8 cellular contexts compared by ENCODE assay signal in genomic region chr19:8334458-8335342, GRCh38. TPM values are rescaled to one million over a fixed set of nuclear protein-coding genes. Genes with fewer than 3 reads are reported as not detected.
DNase-seq lines count a peak whose midpoint lies in the region; ATAC-seq lines count a peak whose summit lies in the region.

No MANE protein-coding gene starts in this region.

- ATAC-seq in HG03135 (IDR thresholded peaks at IDR 0.05; ENCODE audit: unreplicated experiment) (peak; percentile 48), HG03159 (IDR thresholded peaks at IDR 0.05; ENCODE audit: unreplicated experiment) (no peak), GM21526 (IDR thresholded peaks at IDR 0.05; ENCODE audit: low FRiP score, unreplicated experiment) (no peak)

- H3K9ac ChIP-seq in mucosa of rectum (ENCODE audit: low read depth in 1 of 2, low read length in 2 of 2): no peak overlapping the region

- H3K4me1 ChIP-seq in ectodermal cell (ENCODE audit: control insufficient read depth, insufficient read depth, low read length) (no peaks in the 10 kb centered on the region), mucosa of rectum (ENCODE audit: control insufficient read depth in 2 of 2, insufficient read depth in 2 of 2, low read length in 2 of 2) (peaks cover 0 to 6% of the 10 kb centered on the region in 2 donors)

- H3K36me3 ChIP-seq in ectodermal cell (ENCODE audit: control insufficient read depth, insufficient read depth, low read length) (no peaks in the 10 kb centered on the region), mucosa of rectum (ENCODE audit: control insufficient read depth in 2 of 2, insufficient read depth in 2 of 2, low read length in 2 of 2) (no peaks in the 10 kb centered on the region)

- WGBS in ectodermal cell, 2 experiments: 3 to 4% methylated on average over 117 of the region's 117 CpGs

- H3K4me3 ChIP-seq in ectodermal cell (ENCODE audit: insufficient read depth, low read depth, low read length) (peak overlapping the region; percentile 26), mucosa of rectum (ENCODE audit: low read length in 2 of 2) (peak overlapping the region; percentile 7 to 54)

- H3K27me3 ChIP-seq in ectodermal cell (ENCODE audit: control insufficient read depth, insufficient read depth, low read length, poor library complexity, severe bottlenecking) (peaks cover 67% of the 10 kb centered on the region), mucosa of rectum (ENCODE audit: control insufficient read depth in 2 of 2, insufficient read depth in 2 of 2, low read length in 2 of 2) (peaks cover 19 to 20% of the 10 kb centered on the region in 2 donors)

- peak; percentile 98 for DNase-seq in DMS53 (lab: John Stamatoyannopoulos, UW)
- peak; percentile 49 for DNase-seq in RPMI7951 (ENCODE audit: low read depth)
- DNase-seq in hippocampal formation (lab: John Stamatoyannopoulos, UW): no peak

- H3K27ac ChIP-seq in ectodermal cell (ENCODE audit: insufficient read depth, low read depth, low read length, poor library complexity, severe bottlenecking) (no peak overlapping the region), mucosa of rectum (ENCODE audit: low read depth in 2 of 2, low read length in 2 of 2) (no peak overlapping the region)

- H3K9me3 ChIP-seq in ectodermal cell (ENCODE audit: control insufficient read depth, low read length) (no peaks in the 10 kb centered on the region), mucosa of rectum (ENCODE audit: control insufficient read depth in 2 of 2, low read length in 2 of 2) (no peaks in the 10 kb centered on the region)

RNA-seq across cellular contexts. Expression of gene KANK3, which starts 8.4 kb away (rescaled TPM):
- total RNA-seq in RPMI7951 (2014; rRNA removed; shearing (Covaris generic)): 0.24 TPM in 1 of 2 replicates, not detected in the other
- 1.2 TPM for polyA plus RNA-seq in ectodermal cell (2013, experiment 1 of 4)
- polyA plus RNA-seq in ectodermal cell (2013, experiment 2 of 4): 0.59 TPM
- polyA plus RNA-seq in ectodermal cell (2013, experiment 3 of 4): 0.43 TPM
- 0.93 TPM for polyA plus RNA-seq in ectodermal cell (2013, experiment 4 of 4)

RNA-seq across cellular contexts. Expression of gene RPS28, which starts 13.4 kb away (rescaled TPM):
- total RNA-seq in RPMI7951 (2014; rRNA removed; shearing (Covaris generic)): 246 and 255 TPM in 2 replicates
- 1,396 TPM for polyA plus RNA-seq in ectodermal cell (2013, experiment 1 of 4)
- polyA plus RNA-seq in ectodermal cell (2013, experiment 2 of 4): 1,388 TPM
- polyA plus RNA-seq in ectodermal cell (2013, experiment 3 of 4): 1,341 TPM
- 1,493 TPM for polyA plus RNA-seq in ectodermal cell (2013, experiment 4 of 4)

RNA-seq across cellular contexts. Expression of gene NDUFA7, which starts 13.5 kb away (rescaled TPM):
- total RNA-seq in RPMI7951 (2014; rRNA removed; shearing (Covaris generic)): 42.1 and 48.3 TPM in 2 replicates
- polyA plus RNA-seq in ectodermal cell (2013, experiment 1 of 4): 127 TPM
- 134 TPM for polyA plus RNA-seq in ectodermal cell (2013, experiment 2 of 4)
- polyA plus RNA-seq in ectodermal cell (2013, experiment 3 of 4): 112 TPM
- polyA plus RNA-seq in ectodermal cell (2013, experiment 4 of 4): 131 TPM

RNA-seq across cellular contexts. Expression of gene CD320, which starts 26.5 kb away (rescaled TPM):
- total RNA-seq in RPMI7951 (2014; rRNA removed; shearing (Covaris generic)): 49.7 and 71.9 TPM in 2 replicates
- 47.5 TPM for polyA plus RNA-seq in ectodermal cell (2013, experiment 1 of 4)
- polyA plus RNA-seq in ectodermal cell (2013, experiment 2 of 4): 38.6 TPM
- 37.3 TPM for polyA plus RNA-seq in ectodermal cell (2013, experiment 3 of 4)
- polyA plus RNA-seq in ectodermal cell (2013, experiment 4 of 4): 38.3 TPM

RNA-seq across cellular contexts. Expression of gene ANGPTL4, which starts 29.3 kb away (rescaled TPM):
- total RNA-seq in RPMI7951 (2014; rRNA removed; shearing (Covaris generic)): 9.0 and 10.4 TPM in 2 replicates
- 15.6 TPM for polyA plus RNA-seq in ectodermal cell (2013, experiment 1 of 4)
- 10.1 TPM for polyA plus RNA-seq in ectodermal cell (2013, experiment 2 of 4)
- 11.6 TPM for polyA plus RNA-seq in ectodermal cell (2013, experiment 3 of 4)
- 13.5 TPM for polyA plus RNA-seq in ectodermal cell (2013, experiment 4 of 4)

Comparison
In these comparisons a context has a peak if more than half of its experiments do, and no peak if none do; other contexts are left out.
1. DNase-seq: peak in DMS53 (single experiment) and RPMI7951 (single experiment); none in hippocampal formation (0 of 2).